21 cellular contexts compared by ENCODE assay signal in the genomic region with DNA sequence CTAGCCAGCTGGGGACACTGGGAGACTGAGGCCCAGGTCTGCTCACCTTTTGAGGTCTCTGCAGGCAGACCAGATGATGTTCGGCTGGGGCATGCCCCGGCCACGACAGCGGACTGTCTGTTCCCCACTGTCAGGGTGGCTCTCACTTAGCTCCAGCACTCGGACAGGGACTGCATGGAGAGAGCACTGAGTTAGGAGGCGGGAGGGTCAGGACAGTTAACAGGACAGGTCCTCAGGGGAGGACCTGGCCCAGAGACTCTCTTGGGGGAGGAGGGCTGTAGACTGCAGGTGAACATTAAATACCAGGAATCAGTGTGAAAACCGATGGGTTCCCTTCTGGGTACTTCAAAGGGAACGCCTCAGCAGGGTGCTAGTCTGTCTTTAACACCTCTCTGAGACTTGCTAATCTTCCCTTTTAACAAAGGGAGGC. TPM values are rescaled to one million over a fixed set of nuclear protein-coding genes. Genes with fewer than 3 reads are reported as not detected.
DNase-seq lines count a peak whose midpoint lies in the region; ATAC-seq, FAIRE-seq and TF ChIP-seq lines count a peak whose summit lies in the region.
"Had no signal": no experiment of that assay in that cellular context is flagged by ENCODE, and none has a peak within 500 bp of the region (broad histone marks: within the 10 kb centered on the region; RNA-seq: fewer than 3 reads in every experiment).

No MANE protein-coding gene starts in this region.

- H3K27me3 ChIP-seq in HepG2 (ENCODE audit: control insufficient read depth in 1 of 2, insufficient read depth in 2 of 2, low read length in 2 of 2) (no peaks in the 10 kb centered on the region), vagina (no peaks in the 10 kb centered on the region)
- H3K27me3 ChIP-seq: breast epithelium had no signal

- peaks cover 0 to 20% of the 10 kb centered on the region in 2 donors for H3K27me3 Mint-ChIP-seq in effector memory CD8-positive, alpha-beta T cell
- H3K27me3 Mint-ChIP-seq: CD4-positive, alpha-beta T cell; stimulated activated memory B cell treated with anti-CD40 and anti-IgM and Interleukin-4, amounts not matched to agents 10 μg/mL and 1 μg/mL and 100 μg/mL, for 72 hours had no signal

- H3K9me3 Mint-ChIP-seq in effector memory CD8-positive, alpha-beta T cell: no peaks in the 10 kb centered on the region
- H3K9me3 Mint-ChIP-seq: CD4-positive, alpha-beta T cell; neural crest cell; stimulated activated memory B cell treated with anti-CD40 and anti-IgM and Interleukin-4, amounts not matched to agents 10 μg/mL and 1 μg/mL and 100 μg/mL, for 72 hours; type B pancreatic cell had no signal

- no peak for TF ChIP-seq EP300 in HepG2 (IDR thresholded peaks at IDR 0.05; ENCODE audit: low read depth in 2 of 2, low read length in 2 of 2)
- no peak for TF ChIP-seq EP300 in HepG2 (CRISPR knock-in tag; IDR thresholded peaks at IDR 0.05; ENCODE audit: borderline replicate concordance)

- TF ChIP-seq CTCF in HepG2 (CRISPR knock-in tag; IDR thresholded peaks at IDR 0.05) (no peak), vagina (IDR thresholded peaks at IDR 0.05) (no peak), GM20000 (IDR thresholded peaks at IDR 0.05; ENCODE audit: extremely low read depth, missing control alignments) (no peak)

- TF ChIP-seq POLR2A in HepG2 (IDR thresholded peaks at IDR 0.05; ENCODE audit: insufficient read depth in 1 of 2, low read depth in 2 of 2, low read length in 2 of 2): no peak
- no peak for TF ChIP-seq POLR2A in vagina (IDR thresholded peaks at IDR 0.05)

- peaks cover 49% of the 10 kb centered on the region for H3K4me1 ChIP-seq in HepG2 (ENCODE audit: insufficient read depth, low read length)
- H3K4me1 ChIP-seq in vagina: peaks cover 53% of the 10 kb centered on the region
- H3K4me1 ChIP-seq: breast epithelium had no signal

- WGBS in HepG2 (ENCODE audit: low lambda C conversion rate): 85% methylated on average over 7 of the region's 8 CpGs

- in situ Hi-C loops in HepG2 (cut with HindIII; ENCODE audit: extremely low pct_ligation_motif_present, low pct_unique_long_range_greater_than_20kb): no loop called here

- DNase-seq in left ventricle myocardium superior (peak; percentile 23), left cardiac atrium (no peak), HepG2 (ENCODE audit: low spot score) (no peak), vagina (ENCODE audit: extremely low spot score in 2 of 2) (no peak), GM20000 (ENCODE audit: low spot score) (no peak), DMS53 treated with DMSO at 0.1 percent for 48 hours (lab: John Stamatoyannopoulos, UW; ENCODE audit: unreplicated experiment) (no peak)
- DNase-seq in effector memory CD8-positive, alpha-beta T cell: no peak
- DNase-seq: NCI-H2029 treated with DMSO at 0.1 percent for 48 hours had no signal

- ATAC-seq in left ventricle myocardium superior (no peak), left cardiac atrium (no peak), HepG2 (peak; percentile 18), HG03039 (IDR thresholded peaks at IDR 0.05; ENCODE audit: unreplicated experiment) (no peak)
- peak; percentile 58 for ATAC-seq in effector memory CD8-positive, alpha-beta T cell (replicated peaks)

- H3K4me3 Mint-ChIP-seq in effector memory CD8-positive, alpha-beta T cell: no peak overlapping the region
- H3K4me3 Mint-ChIP-seq: CD4-positive, alpha-beta T cell; neural crest cell; stimulated activated memory B cell treated with anti-CD40 and anti-IgM and Interleukin-4, amounts not matched to agents 10 μg/mL and 1 μg/mL and 100 μg/mL, for 72 hours; type B pancreatic cell had no signal

- H3K36me3 Mint-ChIP-seq in effector memory CD8-positive, alpha-beta T cell (ENCODE audit: insufficient read depth): no peaks in the 10 kb centered on the region
- H3K36me3 Mint-ChIP-seq: stimulated activated memory B cell treated with anti-CD40 and anti-IgM and Interleukin-4, amounts not matched to agents 10 μg/mL and 1 μg/mL and 100 μg/mL, for 72 hours had no signal

- no peak overlapping the region for H3K9ac ChIP-seq in HepG2 (ENCODE audit: insufficient read depth, low read depth, low read length)

- FAIRE-seq in HepG2 (lab: Jason Lieb, UNC): no peak

- H3K4me2 ChIP-seq in HepG2 (ENCODE audit: low read depth, low read length): peak overlapping the region; percentile 20; the same call in 1 of the 2 replicates

- CTCF ChIA-PET in HepG2 (lab: Yijun Ruan, JAX; ENCODE audit: low intra/inter-chr PET ratio, low total read pairs): interaction anchor here (1.9 to 4.2 kb wide), 5 partner anchors 31 to 220 kb away, joined by 6 to 62 read pairs (median 22); no protein-coding TSS in a partner anchor

- peak overlapping the region in 1 of 2 donors; percentile 9 for H3K27ac Mint-ChIP-seq in effector memory CD8-positive, alpha-beta T cell
- H3K27ac Mint-ChIP-seq: CD4-positive, alpha-beta T cell; stimulated activated memory B cell treated with anti-CD40 and anti-IgM and Interleukin-4, amounts not matched to agents 10 μg/mL and 1 μg/mL and 100 μg/mL, for 72 hours had no signal

- H4K20me1 ChIP-seq in HepG2 (ENCODE audit: insufficient read depth, low read length): no peaks in the 10 kb centered on the region

- H3K4me3 ChIP-seq in HepG2 (replicated peaks in 1 of 3; ENCODE audit: insufficient read depth in 1 of 3, low read depth in 2 of 3, low read length in 3 of 3) (no peak overlapping the region), vagina (no peak overlapping the region)
- H3K4me3 ChIP-seq: GM23248 had no signal

- intact Hi-C loops in left ventricle myocardium superior (cut with micrococcal nuclease): no loop called here
- intact Hi-C loops in left cardiac atrium (cut with DNase I): loop anchor here (1.0 to 10.0 kb wide), 3 partner anchors 88 to 307 kb away; no protein-coding TSS in a partner anchor
- intact Hi-C loops in HepG2 (cut with micrococcal nuclease; ENCODE audit: unreplicated experiment): loop anchor here (1.0 kb wide), 3 partner anchors 31 to 88 kb away; no protein-coding TSS in a partner anchor
- intact Hi-C loops in vagina (cut with DNase I): loop anchor here (5.0 kb wide), 2 partner anchors 87 to 1273 kb away; no protein-coding TSS in a partner anchor

- peaks cover 0 to 13% of the 10 kb centered on the region in 2 donors for H3K4me1 Mint-ChIP-seq in effector memory CD8-positive, alpha-beta T cell (ENCODE audit: low read depth in 2 of 2)

- H3K9me3 ChIP-seq in HepG2 (ENCODE audit: low read length): no peaks in the 10 kb centered on the region
- H3K9me3 ChIP-seq in vagina: no peaks in the 10 kb centered on the region
- H3K9me3 ChIP-seq: breast epithelium had no signal

- no peaks in the 10 kb centered on the region for H3K79me2 ChIP-seq in HepG2 (ENCODE audit: insufficient read depth, low read length)

- POLR2A ChIA-PET in HepG2 (lab: Yijun Ruan, JAX): interaction anchor here (0.7 kb wide), 1 partner anchor 13 kb away, joined by 4 read pairs; no protein-coding TSS in a partner anchor

- no TSS peak for BruUV-seq in HepG2 (replicated peaks; lab: Mats Ljungman, UMichigan)

- no peak for TF ChIP-seq RAD21 in HepG2 (CRISPR knock-in tag; IDR thresholded peaks at IDR 0.05)

- H3K27ac ChIP-seq in HepG2 (ENCODE audit: extremely low read length, insufficient read depth, low read length) (no peak overlapping the region), vagina (peak overlapping the region; percentile 83)
- H3K27ac ChIP-seq: HL-60 had no signal

- H3K36me3 ChIP-seq in HepG2 (replicated peaks in 1 of 2; ENCODE audit: control insufficient read depth in 1 of 2, insufficient read depth in 2 of 2, low read length in 2 of 2) (no peaks in the 10 kb centered on the region; a peak in 1 of 5 replicates), vagina (peaks cover 0 to 41% of the 10 kb centered on the region in 2 donors)
- H3K36me3 ChIP-seq: breast epithelium had no signal

- no peak overlapping the region for H2AFZ ChIP-seq in HepG2 (ENCODE audit: low read length)
- H2AFZ ChIP-seq: GM23248 had no signal

RNA-seq across cellular contexts. Expression of gene PDGFRB, which starts 25.1 kb away (rescaled TPM):
- total RNA-seq in left ventricle myocardium superior: 47.8 TPM
- total RNA-seq in left cardiac atrium: 10 to 100 TPM; 62.9 to 68.3 TPM
- total RNA-seq in HepG2 (2016; rRNA removed; fragmentation: Illumina TruSeq; extraction: Trizol): 1.5 and 4.0 TPM in 2 replicates
- 1.3 and 1.5 TPM in 2 replicates for total RNA-seq in HepG2 (2016; cell fraction: cytosol; rRNA removed; fragmentation: Illumina TruSeq; extraction: Trizol; ENCODE audit: low read depth)
- total RNA-seq in HepG2 (2016; cell fraction: insoluble cytoplasmic fraction; rRNA removed; fragmentation: Illumina TruSeq; extraction: Trizol): 2.3 and 5.0 TPM in 2 replicates
- 2.2 and 3.9 TPM in 2 replicates for total RNA-seq in HepG2 (2016; cell fraction: membrane; rRNA removed; fragmentation: Illumina TruSeq; extraction: Trizol)
- total RNA-seq in HepG2 (2016; cell fraction: nucleus; rRNA removed; fragmentation: Illumina TruSeq; extraction: Trizol): 3.0 and 4.6 TPM in 2 replicates
- 15.3 and 21.0 TPM in 2 replicates for polyA plus RNA-seq in HepG2 (2011; rRNA removed)
- polyA plus RNA-seq in HepG2 (2011; cell fraction: cytosol; rRNA removed): 8.7 and 14.4 TPM in 2 replicates
- polyA plus RNA-seq in HepG2 (2011; cell fraction: nucleus; rRNA removed): 26.2 and 40.5 TPM in 2 replicates
- 6.3 and 14.3 TPM in 2 replicates for polyA plus RNA-seq in HepG2 (2012)
- 0.71 and 1.4 TPM in 2 replicates for polyA plus RNA-seq in HepG2 (2016; cell fraction: cytosol; fragmentation: Illumina TruSeq; extraction: Trizol; ENCODE audit: low read depth)
- polyA plus RNA-seq in HepG2 (2016; cell fraction: insoluble cytoplasmic fraction; fragmentation: Illumina TruSeq; extraction: Trizol; ENCODE audit: low read depth): 1.6 TPM in 2 replicates
- 1.5 and 1.7 TPM in 2 replicates for polyA plus RNA-seq in HepG2 (2016; cell fraction: membrane; fragmentation: Illumina TruSeq; extraction: Trizol; ENCODE audit: low read depth)
- polyA plus RNA-seq in HepG2 (2016; cell fraction: nucleus; fragmentation: Illumina TruSeq; extraction: Trizol; ENCODE audit: insufficient read depth, low read depth): 3.9 TPM in 2 replicates
- 9.0 and 60.1 TPM in 2 replicates for polyA minus RNA-seq in HepG2 (2011; rRNA and poly(A)+ RNA removed; ENCODE audit: low replicate concordance)
- 6.6 and 10.6 TPM in 2 replicates for polyA minus RNA-seq in HepG2 (2011; cell fraction: cytosol; rRNA and poly(A)+ RNA removed)
- 24.5 and 47.1 TPM in 2 replicates for polyA minus RNA-seq in HepG2 (2011; cell fraction: nucleus; rRNA and poly(A)+ RNA removed)
- total RNA-seq in vagina: 173 TPM
- total RNA-seq: CD4-positive, alpha-beta T cell had no signal

RNA-seq across cellular contexts. Expression of gene CDX1, which starts 36.1 kb away (rescaled TPM):
- total RNA-seq in left ventricle myocardium superior (not detected), left cardiac atrium (not detected), HepG2 (2016; rRNA removed; fragmentation: Illumina TruSeq; extraction: Trizol) (not detected in 2 replicates), vagina (not detected)
- not detected in 2 replicates for total RNA-seq in HepG2 (2016; cell fraction: cytosol; rRNA removed; fragmentation: Illumina TruSeq; extraction: Trizol; ENCODE audit: low read depth)
- not detected in 2 replicates for total RNA-seq in HepG2 (2016; cell fraction: insoluble cytoplasmic fraction; rRNA removed; fragmentation: Illumina TruSeq; extraction: Trizol)
- total RNA-seq in HepG2 (2016; cell fraction: membrane; rRNA removed; fragmentation: Illumina TruSeq; extraction: Trizol): not detected in 2 replicates
- total RNA-seq in HepG2 (2016; cell fraction: nucleus; rRNA removed; fragmentation: Illumina TruSeq; extraction: Trizol): not detected in 2 replicates
- polyA plus RNA-seq in HepG2 (2011; rRNA removed): 0.05 TPM in 1 of 2 replicates, not detected in the other
- polyA plus RNA-seq in HepG2 (2011; cell fraction: cytosol; rRNA removed): not detected in 2 replicates
- polyA plus RNA-seq in HepG2 (2011; cell fraction: nucleus; rRNA removed): not detected in 2 replicates
- not detected in 2 replicates for polyA plus RNA-seq in HepG2 (2012)
- polyA plus RNA-seq in HepG2 (2016; cell fraction: cytosol; fragmentation: Illumina TruSeq; extraction: Trizol; ENCODE audit: low read depth): not detected in 2 replicates
- polyA plus RNA-seq in HepG2 (2016; cell fraction: insoluble cytoplasmic fraction; fragmentation: Illumina TruSeq; extraction: Trizol; ENCODE audit: low read depth): not detected in 2 replicates
- polyA plus RNA-seq in HepG2 (2016; cell fraction: membrane; fragmentation: Illumina TruSeq; extraction: Trizol; ENCODE audit: low read depth): not detected in 2 replicates
- polyA plus RNA-seq in HepG2 (2016; cell fraction: nucleus; fragmentation: Illumina TruSeq; extraction: Trizol; ENCODE audit: insufficient read depth, low read depth): not detected in 2 replicates
- not detected in 2 replicates for polyA minus RNA-seq in HepG2 (2011; rRNA and poly(A)+ RNA removed; ENCODE audit: low replicate concordance)
- not detected in 2 replicates for polyA minus RNA-seq in HepG2 (2011; cell fraction: cytosol; rRNA and poly(A)+ RNA removed)
- not detected in 2 replicates for polyA minus RNA-seq in HepG2 (2011; cell fraction: nucleus; rRNA and poly(A)+ RNA removed)
- total RNA-seq: CD4-positive, alpha-beta T cell; GM23248; NCI-H460; neural crest cell; renal cortical epithelial cell; T-helper 1 cell treated with Interleukin-12 subunit alpha and Interleukin-12 subunit beta and Interleukin-4 antibody, amounts not matched to agents 30 ng/mL and 1 ng/mL, for 36 hours had no signal
- polyA plus RNA-seq: GM23248 had no signal

RNA-seq across cellular contexts. Expression of gene CSF1R, which starts 44.2 kb away (rescaled TPM):
- total RNA-seq in left ventricle myocardium superior (20.1 TPM), left cardiac atrium (10 to 100 TPM; 18.3 to 41.6 TPM), HepG2 (2016; rRNA removed; fragmentation: Illumina TruSeq; extraction: Trizol) (not detected in 2 replicates), vagina (21.4 TPM)
- total RNA-seq in HepG2 (2016; cell fraction: cytosol; rRNA removed; fragmentation: Illumina TruSeq; extraction: Trizol; ENCODE audit: low read depth): not detected in 2 replicates
- not detected in 2 replicates for total RNA-seq in HepG2 (2016; cell fraction: insoluble cytoplasmic fraction; rRNA removed; fragmentation: Illumina TruSeq; extraction: Trizol)
- total RNA-seq in HepG2 (2016; cell fraction: membrane; rRNA removed; fragmentation: Illumina TruSeq; extraction: Trizol): not detected in 2 replicates
- not detected in 2 replicates for total RNA-seq in HepG2 (2016; cell fraction: nucleus; rRNA removed; fragmentation: Illumina TruSeq; extraction: Trizol)
- polyA plus RNA-seq in HepG2 (2011; rRNA removed): 0.01 TPM in 1 of 2 replicates, not detected in the other
- polyA plus RNA-seq in HepG2 (2011; cell fraction: cytosol; rRNA removed): 0.01 TPM in 1 of 2 replicates, not detected in the other
- 0.03 TPM in 1 of 2 replicates, not detected in the other for polyA plus RNA-seq in HepG2 (2011; cell fraction: nucleus; rRNA removed)
- 0.07 TPM in 1 of 2 replicates, not detected in the other for polyA plus RNA-seq in HepG2 (2012)
- not detected in 2 replicates for polyA plus RNA-seq in HepG2 (2016; cell fraction: cytosol; fragmentation: Illumina TruSeq; extraction: Trizol; ENCODE audit: low read depth)
- not detected in 2 replicates for polyA plus RNA-seq in HepG2 (2016; cell fraction: insoluble cytoplasmic fraction; fragmentation: Illumina TruSeq; extraction: Trizol; ENCODE audit: low read depth)
- not detected in 2 replicates for polyA plus RNA-seq in HepG2 (2016; cell fraction: membrane; fragmentation: Illumina TruSeq; extraction: Trizol; ENCODE audit: low read depth)
- polyA plus RNA-seq in HepG2 (2016; cell fraction: nucleus; fragmentation: Illumina TruSeq; extraction: Trizol; ENCODE audit: insufficient read depth, low read depth): not detected in 2 replicates
- polyA minus RNA-seq in HepG2 (2011; rRNA and poly(A)+ RNA removed; ENCODE audit: low replicate concordance): 0.58 TPM in 1 of 2 replicates, not detected in the other
- not detected in 2 replicates for polyA minus RNA-seq in HepG2 (2011; cell fraction: cytosol; rRNA and poly(A)+ RNA removed)
- polyA minus RNA-seq in HepG2 (2011; cell fraction: nucleus; rRNA and poly(A)+ RNA removed): not detected in 2 replicates
- total RNA-seq: GM23248, NCI-H460, neural crest cell, renal cortical epithelial cell had no signal

RNA-seq across cellular contexts. Expression of gene SLC6A7, which starts 59.4 kb away (rescaled TPM):
- total RNA-seq in left ventricle myocardium superior: not detected
- not detected for total RNA-seq in left cardiac atrium
- not detected in 2 replicates for total RNA-seq in HepG2 (2016; rRNA removed; fragmentation: Illumina TruSeq; extraction: Trizol)
- not detected in 2 replicates for total RNA-seq in HepG2 (2016; cell fraction: cytosol; rRNA removed; fragmentation: Illumina TruSeq; extraction: Trizol; ENCODE audit: low read depth)
- total RNA-seq in HepG2 (2016; cell fraction: insoluble cytoplasmic fraction; rRNA removed; fragmentation: Illumina TruSeq; extraction: Trizol): not detected in 2 replicates
- total RNA-seq in HepG2 (2016; cell fraction: membrane; rRNA removed; fragmentation: Illumina TruSeq; extraction: Trizol): not detected in 2 replicates
- not detected in 2 replicates for total RNA-seq in HepG2 (2016; cell fraction: nucleus; rRNA removed; fragmentation: Illumina TruSeq; extraction: Trizol)
- polyA plus RNA-seq in HepG2 (2011; rRNA removed): not detected in 2 replicates
- polyA plus RNA-seq in HepG2 (2011; cell fraction: cytosol; rRNA removed): not detected in 2 replicates
- polyA plus RNA-seq in HepG2 (2011; cell fraction: nucleus; rRNA removed): not detected in 2 replicates
- polyA plus RNA-seq in HepG2 (2012): not detected in 2 replicates
- polyA plus RNA-seq in HepG2 (2016; cell fraction: cytosol; fragmentation: Illumina TruSeq; extraction: Trizol; ENCODE audit: low read depth): not detected in 2 replicates
- not detected in 2 replicates for polyA plus RNA-seq in HepG2 (2016; cell fraction: insoluble cytoplasmic fraction; fragmentation: Illumina TruSeq; extraction: Trizol; ENCODE audit: low read depth)
- polyA plus RNA-seq in HepG2 (2016; cell fraction: membrane; fragmentation: Illumina TruSeq; extraction: Trizol; ENCODE audit: low read depth): not detected in 2 replicates
- polyA plus RNA-seq in HepG2 (2016; cell fraction: nucleus; fragmentation: Illumina TruSeq; extraction: Trizol; ENCODE audit: insufficient read depth, low read depth): not detected in 2 replicates
- polyA minus RNA-seq in HepG2 (2011; rRNA and poly(A)+ RNA removed; ENCODE audit: low replicate concordance): 0.72 TPM in 1 of 2 replicates, not detected in the other
- not detected in 2 replicates for polyA minus RNA-seq in HepG2 (2011; cell fraction: cytosol; rRNA and poly(A)+ RNA removed)
- not detected in 2 replicates for polyA minus RNA-seq in HepG2 (2011; cell fraction: nucleus; rRNA and poly(A)+ RNA removed)
- total RNA-seq in vagina: 0.25 TPM
- total RNA-seq: CD4-positive, alpha-beta T cell; GM23248; K562; neural crest cell; renal cortical epithelial cell; T-helper 1 cell treated with Interleukin-12 subunit alpha and Interleukin-12 subunit beta and Interleukin-4 antibody, amounts not matched to agents 30 ng/mL and 1 ng/mL, for 36 hours had no signal
- polyA plus RNA-seq: esophagus, GM23248, K562 had no signal

Comparison
In these comparisons a context has a peak if more than half of its experiments do, and no peak if none do; other contexts are left out.
1. ATAC-seq: peak in effector memory CD8-positive, alpha-beta T cell (single experiment) and HepG2 (single experiment); none in left ventricle myocardium superior (single experiment), left cardiac atrium (0 of 2) and HG03039 (single experiment).
2. RNA of gene CSF1R, which starts 44.2 kb away (total RNA-seq): 18.3 to 41.6 TPM in left cardiac atrium, 21.4 TPM in vagina (single experiment) and 20.1 TPM in left ventricle myocardium superior (single experiment); not detected in HepG2; every median in the first group is over 10 times any median in the second.